1 cellular context compared by ENCODE assay signal in genomic region chr7:117385340-117386124, GRCh38.
TF ChIP-seq lines count a peak whose summit lies in the region.

No MANE protein-coding gene starts in this region.

TF ChIP-seq in HEK293, 187 proteins besides CTCF, POLR2A, EP300 and RAD21 (continued from another document):
- no peak for TF ChIP-seq PRDM4 (tag by site-specific recombination; IDR thresholded peaks at IDR 0.05)
- TF ChIP-seq ZNF560 (tag by site-specific recombination; IDR thresholded peaks at IDR 0.05; ENCODE audit: borderline replicate concordance): no peak
- no peak for TF ChIP-seq ZNF692 (tag by site-specific recombination; IDR thresholded peaks at IDR 0.05)
- no peak for TF ChIP-seq ZXDB (tag by site-specific recombination; IDR thresholded peaks at IDR 0.05)
- no peak for TF ChIP-seq GFI1B (tag by site-specific recombination; IDR thresholded peaks at IDR 0.05)
- TF ChIP-seq ZNF366 (tag by site-specific recombination; conservative IDR thresholded peaks at IDR 0.05): no peak
- no peak for TF ChIP-seq ZNF596 (tag by site-specific recombination; IDR thresholded peaks at IDR 0.05)
- no peak for TF ChIP-seq RBAK (tag by site-specific recombination; IDR thresholded peaks at IDR 0.05)
- TF ChIP-seq ZNF768 (tag by site-specific recombination; IDR thresholded peaks at IDR 0.05): no peak
- TF ChIP-seq ZNF138 (tag by site-specific recombination; IDR thresholded peaks at IDR 0.05; ENCODE audit: borderline replicate concordance): no peak
- peak; percentile 30; the same call in 1 of the 2 replicates for TF ChIP-seq PRDM1 (tag by site-specific recombination; IDR thresholded peaks at IDR 0.05)
- TF ChIP-seq INSM2 (tag by site-specific recombination; IDR thresholded peaks at IDR 0.05): no peak
- peak; percentile 90 for TF ChIP-seq SCRT2 (tag by site-specific recombination; IDR thresholded peaks at IDR 0.05)
- TF ChIP-seq ZSCAN23 (tag by site-specific recombination; IDR thresholded peaks at IDR 0.05): no peak
- TF ChIP-seq KLF8 (tag by site-specific recombination; IDR thresholded peaks at IDR 0.05): no peak
- TF ChIP-seq ZNF311 (tag by site-specific recombination; IDR thresholded peaks at IDR 0.05; ENCODE audit: borderline replicate concordance): no peak
- no peak for TF ChIP-seq ZNF394 (tag by site-specific recombination; IDR thresholded peaks at IDR 0.05; ENCODE audit: borderline replicate concordance)
